1 cellular context compared by ENCODE assay signal in the genomic region with DNA sequence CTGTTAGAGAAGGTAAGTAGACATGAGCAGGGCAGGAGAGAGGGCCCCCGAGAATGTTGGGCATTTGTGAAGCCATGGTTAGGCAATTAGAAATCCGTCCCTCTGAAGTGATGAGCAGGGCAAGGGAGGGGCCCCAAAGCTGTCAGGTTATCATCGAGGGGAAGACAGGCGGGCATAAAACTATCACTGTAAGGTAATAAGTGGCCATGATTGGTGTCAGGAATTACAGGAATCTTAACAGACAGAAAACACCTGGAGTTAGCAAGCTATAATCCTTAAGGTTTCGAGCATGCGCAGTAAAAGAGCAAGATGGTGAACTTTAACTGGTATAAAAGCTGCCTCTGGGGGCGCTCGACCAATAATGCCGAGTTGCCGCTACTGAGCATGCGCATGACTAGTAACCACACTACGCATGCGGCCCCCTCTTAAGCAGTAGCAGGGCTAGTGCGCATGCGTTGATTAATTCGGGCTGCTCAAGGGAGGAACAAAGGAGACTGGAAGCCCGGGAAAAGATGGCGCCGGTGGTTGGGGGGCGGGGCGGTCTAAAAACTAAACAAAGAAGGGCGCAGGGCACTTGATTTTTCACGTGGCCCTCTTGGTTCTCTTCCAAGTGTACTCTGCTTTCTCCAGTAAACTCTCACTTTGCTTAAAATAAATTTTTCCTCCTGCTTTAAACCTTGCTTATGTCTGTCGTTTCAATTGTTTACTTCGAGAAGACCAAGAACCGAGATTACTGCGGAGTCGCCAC.
TF ChIP-seq lines count a peak whose summit lies in the region.

No MANE protein-coding gene starts in this region.

TF ChIP-seq in HepG2, 621 proteins besides CTCF, POLR2A, EP300 and RAD21 (continued from another document and continues in another):
- TF ChIP-seq, protein P1, sequence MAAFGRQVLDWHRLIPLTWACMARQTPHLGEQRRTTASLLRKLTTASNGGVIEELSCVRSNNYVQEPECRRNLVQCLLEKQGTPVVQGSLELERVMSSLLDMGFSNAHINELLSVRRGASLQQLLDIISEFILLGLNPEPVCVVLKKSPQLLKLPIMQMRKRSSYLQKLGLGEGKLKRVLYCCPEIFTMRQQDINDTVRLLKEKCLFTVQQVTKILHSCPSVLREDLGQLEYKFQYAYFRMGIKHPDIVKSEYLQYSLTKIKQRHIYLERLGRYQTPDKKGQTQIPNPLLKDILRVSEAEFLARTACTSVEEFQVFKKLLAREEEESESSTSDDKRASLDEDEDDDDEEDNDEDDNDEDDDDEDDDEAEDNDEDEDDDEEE (CRISPR knock-in tag; IDR thresholded peaks at IDR 0.05), result peak; percentile 71; the same call in 1 of the 2 replicates
- TF ChIP-seq JUN (CRISPR knock-in tag; IDR thresholded peaks at IDR 0.05) (no peak), YY1 (IDR thresholded peaks at IDR 0.05; ENCODE audit: insufficient read depth, insufficient replicate concordance, low read depth, low read length) (peak; percentile 98), GABPA (IDR thresholded peaks at IDR 0.05; ENCODE audit: low read depth, low read length) (no peak), GABPA (CRISPR knock-in tag; IDR thresholded peaks at IDR 0.05; ENCODE audit: low read depth) (0 out of 2 replicates have a peak, but pooled peaks have one; percentile 33), THAP9 (CRISPR knock-in tag; IDR thresholded peaks at IDR 0.05; ENCODE audit: borderline replicate concordance) (peak; percentile 64; the same call in 1 of the 2 replicates), SPEN (CRISPR knock-in tag; IDR thresholded peaks at IDR 0.05; ENCODE audit: low read depth) (0 out of 2 replicates have a peak, but pooled peaks have one; percentile 33), KAT7 (CRISPR knock-in tag; IDR thresholded peaks at IDR 0.05; ENCODE audit: borderline replicate concordance) (peak; percentile 67; the same call in 1 of the 2 replicates), SIN3A (IDR thresholded peaks at IDR 0.05; ENCODE audit: borderline replicate concordance, low read depth, low read length) (peak; percentile 74; the same call in 1 of the 2 replicates), THRA (CRISPR knock-in tag; IDR thresholded peaks at IDR 0.05; ENCODE audit: borderline replicate concordance) (0 out of 2 replicates have a peak, but pooled peaks have one; percentile 11), TEAD3 (CRISPR knock-in tag; optimal IDR thresholded peaks at IDR 0.05; ENCODE audit: borderline replicate concordance) (peak; percentile 39), FIP1L1 (IDR thresholded peaks at IDR 0.05; ENCODE audit: borderline replicate concordance, insufficient read depth, low read depth, low read length) (0 out of 2 replicates have a peak, but pooled peaks have one; percentile 23), ZNF607 (CRISPR knock-in tag; IDR thresholded peaks at IDR 0.05; ENCODE audit: borderline replicate concordance) (0 out of 2 replicates have a peak, but pooled peaks have one; percentile 44), THAP11 (CRISPR knock-in tag; IDR thresholded peaks at IDR 0.05) (peak; percentile 76), ZNF343 (CRISPR knock-in tag; IDR thresholded peaks at IDR 0.05) (peak; percentile 79), NBN (conservative IDR thresholded peaks at IDR 0.05) (no peak), E2F1 (CRISPR knock-in tag; IDR thresholded peaks at IDR 0.05) (no peak), ZNF788 (CRISPR knock-in tag; IDR thresholded peaks at IDR 0.05; ENCODE audit: borderline replicate concordance) (peak; percentile 18; the same call in 1 of the 2 replicates), SRF (IDR thresholded peaks at IDR 0.05; ENCODE audit: low read depth, low read length) (0 out of 2 replicates have a peak, but pooled peaks have one; percentile 2), MIER3 (CRISPR knock-in tag; IDR thresholded peaks at IDR 0.05; ENCODE audit: borderline replicate concordance) (0 out of 2 replicates have a peak, but pooled peaks have one; percentile 23), MTF2 (CRISPR knock-in tag; IDR thresholded peaks at IDR 0.05; ENCODE audit: borderline replicate concordance) (peak; percentile 49; the same call in 1 of the 2 replicates), KLF15 (CRISPR knock-in tag; IDR thresholded peaks at IDR 0.05; ENCODE audit: borderline replicate concordance) (no peak), MAX (IDR thresholded peaks at IDR 0.05) (peak; percentile 84), POGZ (CRISPR knock-in tag; IDR thresholded peaks at IDR 0.05) (peak; percentile 76), ZNF224 (CRISPR knock-in tag; IDR thresholded peaks at IDR 0.05) (peak; percentile 84; the same call in 1 of the 2 replicates), CREB1 (IDR thresholded peaks at IDR 0.05) (no peak), CREB1 (CRISPR knock-in tag; IDR thresholded peaks at IDR 0.05) (peak; percentile 27; the same call in 1 of the 2 replicates), ZNF253 (CRISPR knock-in tag; IDR thresholded peaks at IDR 0.05; ENCODE audit: borderline replicate concordance) (0 out of 2 replicates have a peak, but pooled peaks have one; percentile 25), EZH2 (conservative IDR thresholded peaks at IDR 0.05; ENCODE audit: low read depth, low read length) (no peak), CHD2 (IDR thresholded peaks at IDR 0.05; ENCODE audit: low read depth, low read length) (peak; percentile 57; the same call in 1 of the 2 replicates), ISL2 (CRISPR knock-in tag; IDR thresholded peaks at IDR 0.05) (0 out of 2 replicates have a peak, but pooled peaks have one; percentile 9), IKZF5 (CRISPR knock-in tag; IDR thresholded peaks at IDR 0.05) (peak; percentile 19), ZIK1 (CRISPR knock-in tag; IDR thresholded peaks at IDR 0.05; ENCODE audit: borderline replicate concordance, low read depth) (no peak), SNAPC4 (CRISPR knock-in tag; IDR thresholded peaks at IDR 0.05) (0 out of 2 replicates have a peak, but pooled peaks have one; percentile 39), ZNF543 (CRISPR knock-in tag; IDR thresholded peaks at IDR 0.05) (peak; percentile 69; the same call in 1 of the 2 replicates)
- TF ChIP-seq, protein P2, sequence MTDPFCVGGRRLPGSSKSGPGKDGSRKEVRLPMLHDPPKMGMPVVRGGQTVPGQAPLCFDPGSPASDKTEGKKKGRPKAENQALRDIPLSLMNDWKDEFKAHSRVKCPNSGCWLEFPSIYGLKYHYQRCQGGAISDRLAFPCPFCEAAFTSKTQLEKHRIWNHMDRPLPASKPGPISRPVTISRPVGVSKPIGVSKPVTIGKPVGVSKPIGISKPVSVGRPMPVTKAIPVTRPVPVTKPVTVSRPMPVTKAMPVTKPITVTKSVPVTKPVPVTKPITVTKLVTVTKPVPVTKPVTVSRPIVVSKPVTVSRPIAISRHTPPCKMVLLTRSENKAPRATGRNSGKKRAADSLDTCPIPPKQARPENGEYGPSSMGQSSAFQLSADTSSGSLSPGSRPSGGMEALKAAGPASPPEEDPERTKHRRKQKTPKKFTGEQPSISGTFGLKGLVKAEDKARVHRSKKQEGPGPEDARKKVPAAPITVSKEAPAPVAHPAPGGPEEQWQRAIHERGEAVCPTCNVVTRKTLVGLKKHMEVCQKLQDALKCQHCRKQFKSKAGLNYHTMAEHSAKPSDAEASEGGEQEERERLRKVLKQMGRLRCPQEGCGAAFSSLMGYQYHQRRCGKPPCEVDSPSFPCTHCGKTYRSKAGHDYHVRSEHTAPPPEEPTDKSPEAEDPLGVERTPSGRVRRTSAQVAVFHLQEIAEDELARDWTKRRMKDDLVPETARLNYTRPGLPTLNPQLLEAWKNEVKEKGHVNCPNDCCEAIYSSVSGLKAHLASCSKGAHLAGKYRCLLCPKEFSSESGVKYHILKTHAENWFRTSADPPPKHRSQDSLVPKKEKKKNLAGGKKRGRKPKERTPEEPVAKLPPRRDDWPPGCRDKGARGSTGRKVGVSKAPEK (CRISPR knock-in tag; IDR thresholded peaks at IDR 0.05; ENCODE audit: borderline replicate concordance), result no peak
- TF ChIP-seq, protein P3, sequence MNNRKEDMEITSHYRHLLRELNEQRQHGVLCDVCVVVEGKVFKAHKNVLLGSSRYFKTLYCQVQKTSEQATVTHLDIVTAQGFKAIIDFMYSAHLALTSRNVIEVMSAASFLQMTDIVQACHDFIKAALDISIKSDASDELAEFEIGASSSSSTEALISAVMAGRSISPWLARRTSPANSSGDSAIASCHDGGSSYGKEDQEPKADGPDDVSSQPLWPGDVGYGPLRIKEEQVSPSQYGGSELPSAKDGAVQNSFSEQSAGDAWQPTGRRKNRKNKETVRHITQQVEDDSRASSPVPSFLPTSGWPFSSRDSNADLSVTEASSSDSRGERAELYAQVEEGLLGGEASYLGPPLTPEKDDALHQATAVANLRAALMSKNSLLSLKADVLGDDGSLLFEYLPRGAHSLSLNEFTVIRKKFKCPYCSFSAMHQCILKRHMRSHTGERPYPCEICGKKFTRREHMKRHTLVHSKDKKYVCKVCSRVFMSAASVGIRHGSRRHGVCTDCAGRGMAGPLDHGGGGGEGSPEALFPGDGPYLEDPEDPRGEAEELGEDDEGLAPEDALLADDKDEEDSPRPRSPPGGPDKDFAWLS (CRISPR knock-in tag; IDR thresholded peaks at IDR 0.05; ENCODE audit: borderline replicate concordance), result peak; percentile 43; the same call in 1 of the 2 replicates
